8 cellular contexts compared by ENCODE assay signal in the genomic region with DNA sequence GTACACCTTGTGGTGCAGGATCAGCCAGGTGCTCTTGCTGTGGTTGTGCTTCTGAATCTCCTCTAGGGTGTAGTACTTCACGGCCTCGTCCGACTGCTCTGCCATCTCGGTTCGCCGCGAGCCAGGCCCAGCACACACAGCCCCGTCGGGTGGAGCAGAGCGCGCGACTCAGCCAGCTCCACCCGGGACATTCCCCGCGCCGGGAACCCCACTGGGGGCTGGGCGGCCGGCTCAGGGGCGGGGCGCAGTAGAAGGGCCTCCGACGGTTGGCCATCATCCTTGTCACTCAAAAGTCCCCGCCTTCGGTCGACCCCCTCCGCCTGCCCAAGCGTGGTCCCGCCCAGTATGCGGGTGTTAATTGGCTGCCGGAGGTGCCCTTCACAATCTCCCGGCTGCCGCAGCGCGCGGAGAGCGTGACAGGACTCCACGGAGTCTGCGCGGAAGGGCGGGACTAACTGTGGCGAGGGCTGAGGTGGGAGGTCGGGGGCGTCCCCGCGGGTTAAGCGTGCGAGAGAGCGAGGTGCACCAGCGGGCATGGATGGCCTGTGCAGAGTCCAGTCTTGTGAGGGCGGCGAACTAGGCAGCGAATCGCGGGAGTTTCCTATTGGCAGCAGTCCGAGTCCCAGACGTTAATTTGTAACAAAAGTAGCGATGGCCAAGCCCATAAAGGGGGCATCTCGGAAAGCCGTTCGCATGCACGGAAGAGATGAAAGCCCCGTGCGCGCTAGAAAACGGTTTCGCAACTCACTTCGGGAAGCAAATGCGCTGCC. TPM values are rescaled to one million over a fixed set of nuclear protein-coding genes. Genes with fewer than 3 reads are reported as not detected.
DNase-seq lines count a peak whose midpoint lies in the region; ATAC-seq, FAIRE-seq and TF ChIP-seq lines count a peak whose summit lies in the region.

A gene with protein sequence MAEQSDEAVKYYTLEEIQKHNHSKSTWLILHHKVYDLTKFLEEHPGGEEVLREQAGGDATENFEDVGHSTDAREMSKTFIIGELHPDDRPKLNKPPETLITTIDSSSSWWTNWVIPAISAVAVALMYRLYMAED (minus strand): TSS at position 193 of the 770 bp plus-strand sequence. CDS start 88 bp downstream, at position 105.

- peak; percentile 60 to 72 for TF ChIP-seq POLR2A in HepG2 (IDR thresholded peaks at IDR 0.05; ENCODE audit: insufficient read depth in 1 of 2, low read depth in 2 of 2, low read length in 2 of 2)

- POLR2A ChIA-PET in HepG2 (lab: Yijun Ruan, JAX): interaction anchor here (0.9 kb wide), 1 partner anchor 58 kb away, joined by 4 read pairs; no protein-coding TSS in a partner anchor

- TF ChIP-seq RAD21 in HepG2 (CRISPR knock-in tag; IDR thresholded peaks at IDR 0.05): 0 out of 2 replicates have a peak, but pooled peaks have one; percentile 32

- no peaks in the 10 kb centered on the region; a peak in 1 of 5 replicates for H3K27me3 ChIP-seq in HepG2 (ENCODE audit: control insufficient read depth in 1 of 2, insufficient read depth in 2 of 2, low read length in 2 of 2)

- H3K4me1 ChIP-seq in HepG2 (ENCODE audit: insufficient read depth, low read length): peaks cover 50% of the 10 kb centered on the region

- H2AFZ ChIP-seq in HepG2 (ENCODE audit: low read length): no peak within 1 kb of the TSS

- H3K36me3 ChIP-seq in HepG2 (replicated peaks in 1 of 2; ENCODE audit: control insufficient read depth in 1 of 2, insufficient read depth in 2 of 2, low read length in 2 of 2): no peaks in the 10 kb centered on the region

- H3K4me3 ChIP-seq in AG10803 (ENCODE audit: low read length): peak within 1 kb of the TSS; percentile 91
- peak within 1 kb of the TSS; percentile 82 to 94 (median 91) for H3K4me3 ChIP-seq in HepG2 (replicated peaks in 1 of 3; ENCODE audit: insufficient read depth in 1 of 3, low read depth in 2 of 3, low read length in 3 of 3)

- no peaks in the 10 kb centered on the region for H4K20me1 ChIP-seq in HepG2 (ENCODE audit: insufficient read depth, low read length)

- ATAC-seq in GM19023 (IDR thresholded peaks at IDR 0.05; ENCODE audit: unreplicated experiment) (peak; percentile 99), HG03354 (IDR thresholded peaks at IDR 0.05; ENCODE audit: poor library complexity, severe bottlenecking, unreplicated experiment) (peak; percentile 99), HepG2 (peak; percentile 93)

- in situ Hi-C loops in HepG2 (cut with HindIII; ENCODE audit: extremely low pct_ligation_motif_present, low pct_unique_long_range_greater_than_20kb): loop anchor here (5.0 to 25.0 kb wide), 2 partner anchors 95 to 920 kb away; partner anchors contain the start of genes PTGR3 and TSHZ1

- H3K4me2 ChIP-seq in HepG2 (ENCODE audit: low read depth, low read length): peak within 1 kb of the TSS; percentile 81

- WGBS in HepG2 (ENCODE audit: low lambda C conversion rate): 0% methylated on average over 22 of the region's 68 CpGs

- no TSS peak for BruUV-seq in HepG2 (replicated peaks; lab: Mats Ljungman, UMichigan)

- FAIRE-seq in HepG2 (lab: Jason Lieb, UNC): peak; percentile 88

- CTCF ChIA-PET in HepG2 (lab: Yijun Ruan, JAX; ENCODE audit: low intra/inter-chr PET ratio, low total read pairs): interaction anchor here (2.8 kb wide), 1 partner anchor 95 kb away, joined by 14 read pairs; no protein-coding TSS in a partner anchor

- peak; percentile 93 for DNase-seq in AG10803 (ENCODE audit: low read depth)
- peak; percentile 51 for DNase-seq in NCI-H524 treated with DMSO at 0.1 percent for 48 hours (lab: John Stamatoyannopoulos, UW)
- peak; percentile 98 for DNase-seq in activated CD4-positive, alpha-beta T cell treated with anti-CD3 and anti-CD28 coated beads, Interleukin-2, amount 50 U/mL, for 4 hours
- DNase-seq in dermis blood vessel endothelial cell: peak; percentile 98
- peak; percentile 98 for DNase-seq in HepG2 (ENCODE audit: low spot score)
- peak; percentile 99 for DNase-seq in stimulated activated CD4-positive, alpha-beta T cell treated with anti-CD3 and anti-CD28 coated beads, Interleukin-4, amount 100 ng/mL, for 1 hour

- intact Hi-C loops in HepG2 (cut with micrococcal nuclease; ENCODE audit: unreplicated experiment): loop anchor here (1.0 to 2.0 kb wide), 4 partner anchors 39 to 251 kb away; partner anchors contain the start of gene CNDP2

- H3K79me2 ChIP-seq in HepG2 (ENCODE audit: insufficient read depth, low read length): peaks cover 47% of the 10 kb centered on the region

- no peaks in the 10 kb centered on the region for H3K9me3 ChIP-seq in HepG2 (ENCODE audit: low read length)

- peak within 1 kb of the TSS; percentile 87 for H3K9ac ChIP-seq in HepG2 (ENCODE audit: insufficient read depth, low read depth, low read length)

- TF ChIP-seq EP300 in HepG2 (IDR thresholded peaks at IDR 0.05; ENCODE audit: low read depth in 2 of 2, low read length in 2 of 2): peak; percentile 26 to 74; a peak in 2 of 4 replicates
- peak; percentile 65 for TF ChIP-seq EP300 in HepG2 (CRISPR knock-in tag; IDR thresholded peaks at IDR 0.05; ENCODE audit: borderline replicate concordance)

- peak within 1 kb of the TSS; percentile 94 for H3K27ac ChIP-seq in HepG2 (ENCODE audit: extremely low read length, insufficient read depth, low read length)

- TF ChIP-seq CTCF in AG10803 (conservative IDR thresholded peaks at IDR 0.05; ENCODE audit: low read length) (peak; percentile 20; the same call in 1 of the 2 replicates), HepG2 (CRISPR knock-in tag; IDR thresholded peaks at IDR 0.05) (peak; percentile 13; the same call in 1 of the 2 replicates)

TF ChIP-seq in HepG2, 621 proteins besides CTCF, POLR2A, EP300 and RAD21 (continues in another document):
- TF ChIP-seq, protein P1, sequence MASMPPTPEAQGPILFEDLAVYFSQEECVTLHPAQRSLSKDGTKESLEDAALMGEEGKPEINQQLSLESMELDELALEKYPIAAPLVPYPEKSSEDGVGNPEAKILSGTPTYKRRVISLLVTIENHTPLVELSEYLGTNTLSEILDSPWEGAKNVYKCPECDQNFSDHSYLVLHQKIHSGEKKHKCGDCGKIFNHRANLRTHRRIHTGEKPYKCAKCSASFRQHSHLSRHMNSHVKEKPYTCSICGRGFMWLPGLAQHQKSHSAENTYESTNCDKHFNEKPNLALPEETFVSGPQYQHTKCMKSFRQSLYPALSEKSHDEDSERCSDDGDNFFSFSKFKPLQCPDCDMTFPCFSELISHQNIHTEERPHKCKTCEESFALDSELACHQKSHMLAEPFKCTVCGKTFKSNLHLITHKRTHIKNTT (CRISPR knock-in tag; IDR thresholded peaks at IDR 0.05): no peak
- peak; percentile 1 for TF ChIP-seq AGO2 (optimal IDR thresholded peaks at IDR 0.05; ENCODE audit: low read depth, low read length)
- no peak; the same call in 1 of the 2 replicates for TF ChIP-seq ZSCAN9 (CRISPR knock-in tag; IDR thresholded peaks at IDR 0.05; ENCODE audit: borderline replicate concordance)
- peak; percentile 47; the same call in 1 of the 2 replicates for TF ChIP-seq KDM6A (CRISPR knock-in tag; IDR thresholded peaks at IDR 0.05; ENCODE audit: low read depth)
- peak; percentile 51; the same call in 1 of the 2 replicates for TF ChIP-seq ZNF790 (CRISPR knock-in tag; IDR thresholded peaks at IDR 0.05; ENCODE audit: borderline replicate concordance)
- no peak for TF ChIP-seq KDM1A (CRISPR knock-in tag; IDR thresholded peaks at IDR 0.05)
- no peak for TF ChIP-seq MBD4 (IDR thresholded peaks at IDR 0.05; ENCODE audit: borderline replicate concordance, low read length)
- no peak for TF ChIP-seq ARID2 (CRISPR knock-in tag; IDR thresholded peaks at IDR 0.05; ENCODE audit: borderline replicate concordance)
- TF ChIP-seq FOXP1 (IDR thresholded peaks at IDR 0.05): no peak
- peak; percentile 38 for TF ChIP-seq FOXP1 (CRISPR knock-in tag; IDR thresholded peaks at IDR 0.05)
- TF ChIP-seq ERF (CRISPR knock-in tag; IDR thresholded peaks at IDR 0.05): no peak
- TF ChIP-seq SMAD1 (CRISPR knock-in tag; IDR thresholded peaks at IDR 0.05; ENCODE audit: borderline replicate concordance, low read depth): peak; percentile 22; the same call in 1 of the 2 replicates
- no peak for TF ChIP-seq ZNF773 (CRISPR knock-in tag; IDR thresholded peaks at IDR 0.05; ENCODE audit: borderline replicate concordance)
- no peak for TF ChIP-seq SAFB2 (CRISPR knock-in tag; IDR thresholded peaks at IDR 0.05; ENCODE audit: borderline replicate concordance, low read depth)
- no peak for TF ChIP-seq BORCS8-MEF2B (CRISPR knock-in tag; IDR thresholded peaks at IDR 0.05)
- TF ChIP-seq TEAD3 (CRISPR knock-in tag; optimal IDR thresholded peaks at IDR 0.05; ENCODE audit: borderline replicate concordance): peak; percentile 52
- TF ChIP-seq HDAC2 (CRISPR knock-in tag; IDR thresholded peaks at IDR 0.05): no peak; the same call in none of the 2 replicates

RNA-seq across cellular contexts. Expression of the gene that starts here (rescaled TPM):
- 58.3 and 86.8 TPM in 2 replicates for total RNA-seq in dermis blood vessel endothelial cell
- 356 and 411 TPM in 2 replicates for total RNA-seq in HepG2 (2016; rRNA removed; fragmentation: Illumina TruSeq; extraction: Trizol)
- total RNA-seq in HepG2 (2016; cell fraction: cytosol; rRNA removed; fragmentation: Illumina TruSeq; extraction: Trizol; ENCODE audit: low read depth): 374 and 466 TPM in 2 replicates
- total RNA-seq in HepG2 (2016; cell fraction: insoluble cytoplasmic fraction; rRNA removed; fragmentation: Illumina TruSeq; extraction: Trizol): 373 and 443 TPM in 2 replicates
- total RNA-seq in HepG2 (2016; cell fraction: membrane; rRNA removed; fragmentation: Illumina TruSeq; extraction: Trizol): 360 and 432 TPM in 2 replicates
- total RNA-seq in HepG2 (2016; cell fraction: nucleus; rRNA removed; fragmentation: Illumina TruSeq; extraction: Trizol): 129 and 140 TPM in 2 replicates
- 215 and 233 TPM in 2 replicates for polyA plus RNA-seq in HepG2 (2011; rRNA removed)
- 375 and 416 TPM in 2 replicates for polyA plus RNA-seq in HepG2 (2011; cell fraction: cytosol; rRNA removed)
- polyA plus RNA-seq in HepG2 (2011; cell fraction: nucleus; rRNA removed): 94.1 and 130 TPM in 2 replicates
- polyA plus RNA-seq in HepG2 (2012): 216 and 218 TPM in 2 replicates
- 479 and 611 TPM in 2 replicates for polyA plus RNA-seq in HepG2 (2016; cell fraction: cytosol; fragmentation: Illumina TruSeq; extraction: Trizol; ENCODE audit: low read depth)
- polyA plus RNA-seq in HepG2 (2016; cell fraction: insoluble cytoplasmic fraction; fragmentation: Illumina TruSeq; extraction: Trizol; ENCODE audit: low read depth): 473 and 479 TPM in 2 replicates
- polyA plus RNA-seq in HepG2 (2016; cell fraction: membrane; fragmentation: Illumina TruSeq; extraction: Trizol; ENCODE audit: low read depth): 378 and 460 TPM in 2 replicates
- 240 and 246 TPM in 2 replicates for polyA plus RNA-seq in HepG2 (2016; cell fraction: nucleus; fragmentation: Illumina TruSeq; extraction: Trizol; ENCODE audit: insufficient read depth, low read depth)
- 0.14 and 63.3 TPM in 2 replicates for polyA minus RNA-seq in HepG2 (2011; rRNA and poly(A)+ RNA removed; ENCODE audit: low replicate concordance)
- 74.5 and 95.0 TPM in 2 replicates for polyA minus RNA-seq in HepG2 (2011; cell fraction: cytosol; rRNA and poly(A)+ RNA removed)
- 40.4 and 58.9 TPM in 2 replicates for polyA minus RNA-seq in HepG2 (2011; cell fraction: nucleus; rRNA and poly(A)+ RNA removed)

Comparison
In these comparisons a context has a peak if more than half of its experiments do, and no peak if none do; other contexts are left out.
1. Peak in every context shown above with its lines: DNase-seq, ATAC-seq, H3K4me3 ChIP-seq and H3K27ac ChIP-seq.